23 cellular contexts compared by ENCODE assay signal in the genomic region with DNA sequence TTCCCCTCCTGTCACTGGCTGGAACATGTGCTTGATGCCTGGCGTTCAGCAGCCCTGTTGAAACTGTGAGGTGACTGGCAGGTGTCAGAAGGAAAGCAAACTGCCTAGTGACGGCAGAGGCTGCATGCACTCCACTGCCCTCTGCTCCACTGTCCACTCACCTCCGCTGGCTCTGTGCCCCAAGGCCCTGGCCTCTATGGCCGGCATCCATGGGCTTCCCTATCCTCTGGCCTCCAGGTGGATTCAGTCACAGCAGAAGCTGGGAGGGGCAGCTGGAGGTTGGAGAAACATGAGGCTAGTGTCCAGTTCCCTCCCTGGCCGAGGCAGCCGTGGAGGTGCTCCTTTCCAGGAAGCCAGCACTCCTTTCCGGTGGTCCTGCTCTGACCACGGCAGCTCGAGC.
"Had no signal": no experiment of that assay in that cellular context is flagged by ENCODE, and none has a peak within 500 bp of the region (broad histone marks: within the 10 kb centered on the region; RNA-seq: fewer than 3 reads in every experiment).

No MANE protein-coding gene starts in this region.

- DNase-seq: IMR-90, Karpas-422, KG1, MG63, NCI-H1092, NCI-H1105 treated with DMSO at 0.1 percent for 48 hours, NCI-H1417 treated with DMSO at 0.1 percent for 48 hours, NCI-H146, NCI-H1694 treated with DMSO at 0.1 percent for 48 hours, NCI-H1930, NCI-H2081, NCI-H2107, NCI-H2227 treated with DMSO at 0.1 percent for 48 hours, NCI-H524 treated with DMSO at 0.1 percent for 48 hours, NCI-H69, NCI-H774, Right ventricle myocardium superior, RPMI8226, SIG-M5 had no signal

- H3K27ac ChIP-seq: HL-60, SJSA1, SK-N-MC had no signal

- H3K36me3 ChIP-seq: MG63, SJSA1 had no signal

- H3K4me3 ChIP-seq: MG63, SJSA1, SK-N-MC had no signal

- FAIRE-seq: RCC 7860 had no signal

- H3K4me1 ChIP-seq: SJSA1 had no signal

- H3K9me3 ChIP-seq: MG63, SJSA1 had no signal

- H3K27me3 ChIP-seq: MG63, SJSA1 had no signal
